22 cellular contexts compared by ENCODE assay signal in genomic region chr4:127631420-127631819, GRCh38. TPM values are rescaled to one million over a fixed set of nuclear protein-coding genes. Genes with fewer than 3 reads are reported as not detected.
A peak's percentile ranks its signal among the peaks of the same experiment; 100 is the strongest.
DNase-seq lines count a peak whose midpoint lies in the region; TF ChIP-seq lines count a peak whose summit lies in the region.
"Had no signal": no experiment of that assay in that cellular context is flagged by ENCODE, and none has a peak within 500 bp of the region (broad histone marks: within the 10 kb centered on the region; RNA-seq: fewer than 3 reads in every experiment).

No MANE protein-coding gene starts in this region.

- H3K27ac ChIP-seq in HUES48 (ENCODE audit: low read depth, low read length): peak overlapping the region; percentile 7
- H3K27ac ChIP-seq: dorsolateral prefrontal cortex, ovary, SJCRH30, suprapubic skin had no signal

- H3K9me3 Mint-ChIP-seq in brain (no peaks in the 10 kb centered on the region), glutamatergic neuron (ENCODE audit: unreplicated experiment) (no peaks in the 10 kb centered on the region)
- H3K9me3 Mint-ChIP-seq: activated naive CD4-positive, alpha-beta T cell treated with anti-CD3 and anti-CD28 coated beads for 36 hours had no signal

- no peaks in the 10 kb centered on the region for H3K9me3 ChIP-seq in HUES48 (ENCODE audit: control insufficient read depth, insufficient read depth, low read length)
- H3K9me3 ChIP-seq: ovary, SJCRH30, suprapubic skin had no signal

- no peak overlapping the region for H3K9ac ChIP-seq in HUES48 (ENCODE audit: low read depth, low read length)

- peaks cover 12% of the 10 kb centered on the region for H3K27me3 Mint-ChIP-seq in brain
- H3K27me3 Mint-ChIP-seq in glutamatergic neuron (ENCODE audit: unreplicated experiment): peaks cover 2% of the 10 kb centered on the region

- no peaks in the 10 kb centered on the region for H3K36me3 ChIP-seq in HUES48 (ENCODE audit: control insufficient read depth, insufficient read depth, low read length)
- H3K36me3 ChIP-seq: ovary, SJCRH30, suprapubic skin had no signal

- no peak overlapping the region for H3K4me3 ChIP-seq in HUES48 (ENCODE audit: low read depth, low read length)
- H3K4me3 ChIP-seq: ovary had no signal

- peaks cover 7% of the 10 kb centered on the region; the same call in 1 of the 2 replicates for H3K4me1 ChIP-seq in HUES48 (ENCODE audit: control insufficient read depth, insufficient read depth, low read length)
- H3K4me1 ChIP-seq: SJCRH30 had no signal

- peaks cover 70% of the 10 kb centered on the region for H3K4me1 Mint-ChIP-seq in brain
- no peaks in the 10 kb centered on the region for H3K4me1 Mint-ChIP-seq in glutamatergic neuron (ENCODE audit: low read depth, unreplicated experiment)

- H3K27ac Mint-ChIP-seq in brain (peak overlapping the region in 2 of 5 experiments; percentile 16 to 28), glutamatergic neuron (ENCODE audit: unreplicated experiment) (no peak overlapping the region)
- H3K27ac Mint-ChIP-seq: activated CD4-positive, alpha-beta T cell treated with anti-CD3 and anti-CD28 coated beads, Interleukin-2, amount 10 ng/mL, durations not matched to agents 24 days and 14 days; activated naive CD4-positive, alpha-beta T cell treated with anti-CD3 and anti-CD28 coated beads for 36 hours had no signal

- H3K4me3 Mint-ChIP-seq in brain (peak overlapping the region; percentile 9 to 100 (median 74)), glutamatergic neuron (ENCODE audit: unreplicated experiment) (no peak overlapping the region)
- H3K4me3 Mint-ChIP-seq: activated CD4-positive, alpha-beta T cell treated with anti-CD3 and anti-CD28 coated beads, Interleukin-2, amount 10 ng/mL, durations not matched to agents 24 days and 14 days; activated naive CD4-positive, alpha-beta T cell treated with anti-CD3 and anti-CD28 coated beads for 36 hours had no signal

- peak; percentile 16 for DNase-seq in Daoy (ENCODE audit: low read depth)
- DNase-seq in kidney tubule cell (ENCODE audit: low spot score): peak; percentile 42
- DNase-seq in glutamatergic neuron: no peak
- no peak for DNase-seq in NCI-H1694 (lab: John Stamatoyannopoulos, UW)
- no peak for DNase-seq in HK-2 (ENCODE audit: unreplicated experiment)
- no peak for DNase-seq in NCI-H226
- DNase-seq: activated CD4-positive, alpha-beta T cell treated with anti-CD3 and anti-CD28 coated beads, Interleukin-2, amount 10 ng/mL, durations not matched to agents 24 days and 14 days; activated naive CD4-positive, alpha-beta T cell treated with anti-CD3 and anti-CD28 coated beads for 36 hours; AML-193; dorsolateral prefrontal cortex; hypothalamus; KG1; left cardiac atrium; NCI-H1417 treated with DMSO at 0.1 percent for 48 hours; NCI-H2227 treated with DMSO at 0.1 percent for 48 hours; ovary; stimulated activated CD8-positive, alpha-beta memory T cell treated with anti-CD3 and anti-CD28 coated beads, Interleukin-4, amount 100 ng/mL, for 48 hours; T1000 had no signal

- no peaks in the 10 kb centered on the region for H3K27me3 ChIP-seq in HUES48 (ENCODE audit: control insufficient read depth, insufficient read depth, low read length)
- H3K27me3 ChIP-seq: ovary, SJCRH30, suprapubic skin had no signal

- H3K36me3 Mint-ChIP-seq in brain: peaks cover 6% of the 10 kb centered on the region
- H3K36me3 Mint-ChIP-seq in glutamatergic neuron (ENCODE audit: unreplicated experiment): no peaks in the 10 kb centered on the region

- TF ChIP-seq CTCF in brain (conservative IDR thresholded peaks at IDR 0.05) (no peak), glutamatergic neuron (IDR thresholded peaks at IDR 0.05; ENCODE audit: partially characterized antibody, unreplicated experiment) (no peak)

RNA-seq across cellular contexts. Expression of gene INTU, which starts 1.3 kb away (rescaled TPM):
- 1.3 and 6.6 TPM in 2 replicates for total RNA-seq in Daoy (2014; rRNA removed; shearing (Covaris generic))
- 0.78 TPM for polyA plus RNA-seq in brain (ENCODE audit: insufficient read depth, low read depth, low replicate concordance)
- total RNA-seq in glutamatergic neuron (ENCODE audit: unreplicated experiment): 6.3 TPM
- total RNA-seq: activated CD4-positive, alpha-beta T cell treated with anti-CD3 and anti-CD28 coated beads, Interleukin-2, amount 10 ng/mL, durations not matched to agents 24 days and 14 days had no signal

Comparison
In these comparisons a context has a peak if more than half of its experiments do, and no peak if none do; other contexts are left out.
1. DNase-seq: peak in Daoy (single experiment) and kidney tubule cell (single experiment); none in glutamatergic neuron (single experiment), NCI-H1694 (single experiment), HK-2 (single experiment) and NCI-H226 (single experiment).